ENCODE assay signal across 8 cellular contexts in the genomic region with DNA sequence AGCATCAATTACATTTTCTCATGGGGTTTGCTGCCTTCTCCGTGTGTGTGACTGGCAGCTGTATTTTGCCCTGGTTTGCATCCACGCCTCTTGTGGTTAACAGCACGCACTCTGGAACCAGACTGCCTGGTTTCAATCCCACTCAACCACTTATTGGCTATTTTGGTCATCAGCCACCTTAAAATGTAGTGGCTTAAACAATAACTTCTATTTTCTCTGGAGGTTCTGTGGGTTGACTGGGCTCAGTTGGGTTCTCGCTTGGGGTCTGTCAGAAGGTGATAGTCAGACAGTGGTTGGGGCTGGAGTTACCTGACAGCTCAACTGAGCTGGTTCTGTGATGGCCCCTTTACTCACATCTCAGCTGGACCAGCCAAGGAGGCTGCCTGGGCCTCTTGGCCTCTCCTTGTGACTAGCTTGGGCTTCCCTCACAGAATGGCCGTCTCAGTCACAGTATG. TPM values are rescaled to one million over a fixed set of nuclear protein-coding genes. Genes with fewer than 3 reads are reported as not detected.
DNase-seq lines count a peak whose midpoint lies in the region; ATAC-seq and TF ChIP-seq lines count a peak whose summit lies in the region.

No MANE protein-coding gene starts in this region.

- DNase-seq in Jurkat, Clone E6-1 (ENCODE audit: low read depth, low spot score): peak; percentile 17
- DNase-seq in MCF 10A (ENCODE audit: unreplicated experiment) (no peak), spleen (no peak), mucosa of gallbladder (ENCODE audit: low spot score) (no peak), NCI-H2227 (lab: John Stamatoyannopoulos, UW; ENCODE audit: unreplicated experiment) (no peak), OCI-M1 (lab: John Stamatoyannopoulos, UW) (no peak), hypothalamus (lab: John Stamatoyannopoulos, UW) (no peak)

- H3K9me3 ChIP-seq in spleen: no peaks in the 10 kb centered on the region

- peak overlapping the region; percentile 57 to 88 (median 84) for H3K27ac ChIP-seq in spleen

- ATAC-seq in GM18909 (IDR thresholded peaks at IDR 0.05; ENCODE audit: poor library complexity, unreplicated experiment): peak; percentile 38

- H3K36me3 ChIP-seq in spleen: peaks cover 0 to 23% (median 3%) of the 10 kb centered on the region in 6 donors

- no peak overlapping the region for H3K4me3 Mint-ChIP-seq in MCF 10A (ENCODE audit: unreplicated experiment)

- H3K4me3 ChIP-seq in Jurkat, Clone E6-1 (ENCODE audit: low read length): no peak overlapping the region
- H3K4me3 ChIP-seq in spleen: no peak overlapping the region

- peaks cover 36 to 83% (median 61%) of the 10 kb centered on the region in 6 donors for H3K4me1 ChIP-seq in spleen

- CTCF ChIA-PET in MCF 10A (lab: Yijun Ruan, JAX): interaction anchor here (1.1 to 1.9 kb wide), 2 partner anchors 54 to 122 kb away, joined by 3 to 4 read pairs; no protein-coding TSS in a partner anchor

- no peak for TF ChIP-seq CTCF in MCF 10A (IDR thresholded peaks at IDR 0.05; ENCODE audit: unreplicated experiment)
- TF ChIP-seq CTCF in spleen (IDR thresholded peaks at IDR 0.05 in 8 of 11, conservative IDR thresholded peaks at IDR 0.05 in 3 of 11): no peak

- peak overlapping the region; percentile 83 for H3K27ac Mint-ChIP-seq in MCF 10A (ENCODE audit: low read depth, unreplicated experiment)

- POLR2A ChIA-PET in MCF 10A (lab: Yijun Ruan, JAX): interaction anchor here (1.0 to 2.6 kb wide), 5 partner anchors 10 to 48 kb away, joined by 3 to 12 read pairs (median 3); a partner anchor contains a TSS

- peaks cover 38% of the 10 kb centered on the region for H3K4me1 Mint-ChIP-seq in MCF 10A (ENCODE audit: insufficient read depth, unreplicated experiment)

- H3K9me3 Mint-ChIP-seq in MCF 10A (ENCODE audit: unreplicated experiment): no peaks in the 10 kb centered on the region

- no peaks in the 10 kb centered on the region for H3K27me3 Mint-ChIP-seq in MCF 10A (ENCODE audit: insufficient read depth, unreplicated experiment)

- no peak for TF ChIP-seq POLR2A in spleen (IDR thresholded peaks at IDR 0.05)

- no peaks in the 10 kb centered on the region for H3K27me3 ChIP-seq in spleen (replicated peaks in 1 of 7)

- intact Hi-C loops in MCF 10A (cut with micrococcal nuclease) (no loop called here), spleen (cut with DNase I; ENCODE audit: low total_unique reads) (no loop called here)

- no TSS peak for BruUV-seq in MCF 10A (replicated peaks; lab: Mats Ljungman, UMichigan)

- peaks cover 4% of the 10 kb centered on the region for H3K36me3 Mint-ChIP-seq in MCF 10A (ENCODE audit: insufficient read depth, unreplicated experiment)

- WGBS in spleen, 5 donors: 51 to 64% (median 62%) methylated on average over 5 of the region's 5 CpGs

RNA-seq across cellular contexts. Expression of a gene that starts 36.8 kb away (rescaled TPM):
- polyA plus RNA-seq in Jurkat, Clone E6-1 (2012; ENCODE audit: insufficient read depth, insufficient read length): 8.3 TPM
- total RNA-seq in MCF 10A (2022) (24.2 and 27.1 TPM in 2 replicates), spleen (10 to 100 TPM; 20.4 to 33.2 (median 22.1) TPM), mucosa of gallbladder (39.7 TPM)
- 1 to 10 TPM; 5.5 to 9.7 (median 7.7) TPM for polyA plus RNA-seq in spleen

RNA-seq across cellular contexts. Expression of a gene that starts 41.7 kb away (rescaled TPM):
- not detected for polyA plus RNA-seq in Jurkat, Clone E6-1 (2012; ENCODE audit: insufficient read depth, insufficient read length)
- total RNA-seq in MCF 10A (2022) (1.1 TPM in 2 replicates), spleen (1 to 10 TPM in 2 of 7 donors, under 1 TPM in 5; 0.19 to 1.2 (median 0.67) TPM), mucosa of gallbladder (7.1 TPM)
- 1 to 10 TPM in 2 of 3 donors, under 1 TPM in 1; 0.41 to 2.0 (median 1.6) TPM for polyA plus RNA-seq in spleen
